Comparison of ENCODE assay signal across 14 cellular contexts in genomic region chr5:27241564-27242257, GRCh38.
DNase-seq lines count a peak whose midpoint lies in the region; ATAC-seq and TF ChIP-seq lines count a peak whose summit lies in the region.
"Had no signal": no experiment of that assay in that cellular context is flagged by ENCODE, and none has a peak within 500 bp of the region (broad histone marks: within the 10 kb centered on the region; RNA-seq: fewer than 3 reads in every experiment).

No MANE protein-coding gene starts in this region.

- no peaks in the 10 kb centered on the region for H3K36me3 Mint-ChIP-seq in activated T-helper 2 cell treated with anti-CD3 and anti-CD28 coated beads, Interferon-gamma antibody, Interleukin-2, Interleukin-4, amounts not matched to agents 10 μg/mL and 5 μg/mL and 100 μg/mL, durations not matched to agents 14 hours and 24 hours and 36 hours (ENCODE audit: low read depth)
- no peaks in the 10 kb centered on the region for H3K36me3 Mint-ChIP-seq in CD4-positive, alpha-beta memory T cell

- H3K9me2 ChIP-seq in SK-N-SH, result no peaks in the 10 kb centered on the region

- CTCF ChIA-PET in SK-N-SH (lab: Yijun Ruan, JAX), result no interaction called here
- CTCF ChIA-PET in CD4-positive, alpha-beta memory T cell (lab: Charles Lee; ENCODE audit: partially characterized antibody), result no interaction called here

- H3K9me3 ChIP-seq in SK-N-SH, result no peaks in the 10 kb centered on the region
- H3K9me3 ChIP-seq in CD4-positive, alpha-beta memory T cell (ENCODE audit: control insufficient read depth in 1 of 2, low read length in 2 of 2), result no peaks in the 10 kb centered on the region
- H3K9me3 ChIP-seq: Peyer's patch, thoracic aorta had no signal

- no peaks in the 10 kb centered on the region for H3K27me3 Mint-ChIP-seq in activated T-helper 2 cell treated with anti-CD3 and anti-CD28 coated beads, Interferon-gamma antibody, Interleukin-2, Interleukin-4, amounts not matched to agents 10 μg/mL and 5 μg/mL and 100 μg/mL, durations not matched to agents 14 hours and 24 hours and 36 hours (ENCODE audit: low read depth)
- no peaks in the 10 kb centered on the region for H3K27me3 Mint-ChIP-seq in CD4-positive, alpha-beta memory T cell

- intact Hi-C loops in left ventricle myocardium superior (cut with micrococcal nuclease), result no loop called here
- intact Hi-C loops in Right ventricle myocardium inferior (cut with DNase I), result no loop called here
- intact Hi-C loops in activated T-helper 2 cell treated with anti-CD3 and anti-CD28 coated beads, Interferon-gamma antibody, Interleukin-2, Interleukin-4, amounts not matched to agents 10 μg/mL and 5 μg/mL and 100 μg/mL, durations not matched to agents 14 hours and 24 hours and 36 hours (cut with micrococcal nuclease), result no loop called here
- intact Hi-C loops in CD4-positive, alpha-beta memory T cell (cut with micrococcal nuclease), result no loop called here

- no peaks in the 10 kb centered on the region for H3K36me3 ChIP-seq in SK-N-SH (replicated peaks in 1 of 2; ENCODE audit: control insufficient read depth in 1 of 2, insufficient read depth in 2 of 2, low read length in 1 of 2)
- no peaks in the 10 kb centered on the region for H3K36me3 ChIP-seq in CD4-positive, alpha-beta memory T cell (ENCODE audit: insufficient read depth, low read length)
- H3K36me3 ChIP-seq: Peyer's patch, thoracic aorta had no signal

- POLR2A ChIA-PET in SK-N-SH (lab: Yijun Ruan, JAX), result no interaction called here
- POLR2A ChIA-PET in CD4-positive, alpha-beta memory T cell (lab: Charles Lee; ENCODE audit: partially characterized antibody), result no interaction called here

- H4K20me1 ChIP-seq in SK-N-SH (ENCODE audit: insufficient read depth), result no peaks in the 10 kb centered on the region

- H3K4me3 Mint-ChIP-seq in activated T-helper 2 cell treated with anti-CD3 and anti-CD28 coated beads, Interferon-gamma antibody, Interleukin-2, Interleukin-4, amounts not matched to agents 10 μg/mL and 5 μg/mL and 100 μg/mL, durations not matched to agents 14 hours and 24 hours and 36 hours (ENCODE audit: low read depth), result no peak overlapping the region
- no peak overlapping the region for H3K4me3 Mint-ChIP-seq in CD4-positive, alpha-beta memory T cell

- H3K27me3 ChIP-seq in SK-N-SH (ENCODE audit: insufficient read depth), result no peaks in the 10 kb centered on the region
- H3K27me3 ChIP-seq in CD4-positive, alpha-beta memory T cell (ENCODE audit: insufficient read depth, low read length), result no peaks in the 10 kb centered on the region
- H3K27me3 ChIP-seq: Peyer's patch had no signal

- peaks cover 36% of the 10 kb centered on the region for H3K9me3 Mint-ChIP-seq in activated T-helper 2 cell treated with anti-CD3 and anti-CD28 coated beads, Interferon-gamma antibody, Interleukin-2, Interleukin-4, amounts not matched to agents 10 μg/mL and 5 μg/mL and 100 μg/mL, durations not matched to agents 14 hours and 24 hours and 36 hours
- peaks cover 0 to 18% (median 8%) of the 10 kb centered on the region in 8 donors for H3K9me3 Mint-ChIP-seq in CD4-positive, alpha-beta memory T cell

- peaks cover 0 to 12% of the 10 kb centered on the region in 2 experiments; a peak in 3 of 4 replicates for H3K4me1 ChIP-seq in SK-N-SH (ENCODE audit: control insufficient read depth in 1 of 2, insufficient read depth in 2 of 2, low read depth in 1 of 2, low read length in 1 of 2)
- H3K4me1 ChIP-seq in CD4-positive, alpha-beta memory T cell (ENCODE audit: insufficient read depth, low read length), result no peaks in the 10 kb centered on the region
- H3K4me1 ChIP-seq: Peyer's patch had no signal

- H3K4me1 Mint-ChIP-seq in activated T-helper 2 cell treated with anti-CD3 and anti-CD28 coated beads, Interferon-gamma antibody, Interleukin-2, Interleukin-4, amounts not matched to agents 10 μg/mL and 5 μg/mL and 100 μg/mL, durations not matched to agents 14 hours and 24 hours and 36 hours (ENCODE audit: low read depth), result no peaks in the 10 kb centered on the region
- H3K4me1 Mint-ChIP-seq in CD4-positive, alpha-beta memory T cell, result no peaks in the 10 kb centered on the region

- no peak for DNase-seq in left ventricle myocardium superior
- DNase-seq in Right ventricle myocardium inferior (ENCODE audit: missing footprints), result no peak
- DNase-seq in SK-N-SH, result no peak
- DNase-seq in fibroblast of villous mesenchyme (ENCODE audit: low read depth), result peak; percentile 96
- DNase-seq in activated T-helper 2 cell treated with anti-CD3 and anti-CD28 coated beads, Interferon-gamma antibody, Interleukin-2, Interleukin-4, amounts not matched to agents 10 μg/mL and 5 μg/mL and 100 μg/mL, durations not matched to agents 14 hours and 24 hours and 36 hours (ENCODE audit: low spot score), result no peak
- no peak for DNase-seq in erythroblast (lab: John Stamatoyannopoulos, UW)
- DNase-seq in CD4-positive, alpha-beta memory T cell, result no peak
- DNase-seq: activated T-cell treated with anti-CD3 and anti-CD28 coated beads for 4 hours; C1 segment of cervical spinal cord; effector CD8-positive, alpha-beta T cell; Peyer's patch; stimulated activated CD4-positive, alpha-beta T cell treated with anti-CD3 and anti-CD28 coated beads, Interleukin-15, amount 100 ng/mL, for 24 hours had no signal

- no peak for TF ChIP-seq POLR2A in erythroblast (IDR thresholded peaks at IDR 0.05; ENCODE audit: low read length)

- H3K4me2 ChIP-seq in SK-N-SH, result peak overlapping the region; percentile 39; the same call in 1 of the 2 replicates

- peaks cover 18% of the 10 kb centered on the region for H3F3A ChIP-seq in SK-N-SH (replicated peaks; ENCODE audit: insufficient read depth)

- TF ChIP-seq RAD21 in SK-N-SH (IDR thresholded peaks at IDR 0.05; ENCODE audit: low read length), result no peak

- WGBS in SK-N-SH (ENCODE audit: low lambda C conversion rate), result 21% methylated on average over 5 of the region's 5 CpGs

- H3K79me2 ChIP-seq in SK-N-SH (ENCODE audit: insufficient read depth), result no peaks in the 10 kb centered on the region

- no peak overlapping the region; the same call in 1 of the 2 replicates for H2AFZ ChIP-seq in SK-N-SH (ENCODE audit: low read depth)

- ATAC-seq in left ventricle myocardium superior, result peak; percentile 39
- ATAC-seq in Right ventricle myocardium inferior, result no peak
- no peak for ATAC-seq in GM19467 (IDR thresholded peaks at IDR 0.05; ENCODE audit: unreplicated experiment)

- H3K4me3 ChIP-seq in SK-N-SH (ENCODE audit: low read depth in 2 of 2, low read length in 1 of 2), result no peak overlapping the region
- no peak overlapping the region for H3K4me3 ChIP-seq in fibroblast of villous mesenchyme (ENCODE audit: low read depth, low read length)
- no peak overlapping the region for H3K4me3 ChIP-seq in CD4-positive, alpha-beta memory T cell (ENCODE audit: low read length in 2 of 2)
- H3K4me3 ChIP-seq: Peyer's patch, thoracic aorta had no signal

- TF ChIP-seq EP300 in SK-N-SH (IDR thresholded peaks at IDR 0.05; ENCODE audit: borderline replicate concordance in 1 of 2, low read depth in 1 of 2, low read length in 1 of 2), result peak; percentile 50 to 98; a peak in 3 of 4 replicates

- H3K9ac ChIP-seq in SK-N-SH, result no peak overlapping the region

- H3K27ac Mint-ChIP-seq in activated T-helper 2 cell treated with anti-CD3 and anti-CD28 coated beads, Interferon-gamma antibody, Interleukin-2, Interleukin-4, amounts not matched to agents 10 μg/mL and 5 μg/mL and 100 μg/mL, durations not matched to agents 14 hours and 24 hours and 36 hours, result no peak overlapping the region
- no peak overlapping the region for H3K27ac Mint-ChIP-seq in CD4-positive, alpha-beta memory T cell

- peak overlapping the region; percentile 62 to 69; a peak in 3 of 4 replicates for H3K27ac ChIP-seq in SK-N-SH (ENCODE audit: low read depth in 2 of 2, low read length in 1 of 2)
- no peak overlapping the region for H3K27ac ChIP-seq in CD4-positive, alpha-beta memory T cell (ENCODE audit: low read depth, low read length)
- H3K27ac ChIP-seq: Peyer's patch, thoracic aorta had no signal

- TF ChIP-seq CTCF in SK-N-SH (IDR thresholded peaks at IDR 0.05) (peak; percentile 53), fibroblast of villous mesenchyme (IDR thresholded peaks at IDR 0.05; ENCODE audit: insufficient read depth, low read depth, low read length) (peak; percentile 26)

TF ChIP-seq in SK-N-SH, 30 proteins besides CTCF, POLR2A, EP300 and RAD21 (continues in another document):
- TF ChIP-seq NFIC (IDR thresholded peaks at IDR 0.05; ENCODE audit: borderline replicate concordance) (peak; percentile 84), MXI1 (IDR thresholded peaks at IDR 0.05; ENCODE audit: low read depth, low read length) (no peak), RCOR1 (IDR thresholded peaks at IDR 0.05; ENCODE audit: low read length) (no peak), REST (IDR thresholded peaks at IDR 0.05; ENCODE audit: low read depth, low read length) (no peak), USF1 (IDR thresholded peaks at IDR 0.05; ENCODE audit: borderline replicate concordance, low read depth) (0 out of 2 replicates have a peak, but pooled peaks have one; percentile 8)
